In the genomic region with DNA sequence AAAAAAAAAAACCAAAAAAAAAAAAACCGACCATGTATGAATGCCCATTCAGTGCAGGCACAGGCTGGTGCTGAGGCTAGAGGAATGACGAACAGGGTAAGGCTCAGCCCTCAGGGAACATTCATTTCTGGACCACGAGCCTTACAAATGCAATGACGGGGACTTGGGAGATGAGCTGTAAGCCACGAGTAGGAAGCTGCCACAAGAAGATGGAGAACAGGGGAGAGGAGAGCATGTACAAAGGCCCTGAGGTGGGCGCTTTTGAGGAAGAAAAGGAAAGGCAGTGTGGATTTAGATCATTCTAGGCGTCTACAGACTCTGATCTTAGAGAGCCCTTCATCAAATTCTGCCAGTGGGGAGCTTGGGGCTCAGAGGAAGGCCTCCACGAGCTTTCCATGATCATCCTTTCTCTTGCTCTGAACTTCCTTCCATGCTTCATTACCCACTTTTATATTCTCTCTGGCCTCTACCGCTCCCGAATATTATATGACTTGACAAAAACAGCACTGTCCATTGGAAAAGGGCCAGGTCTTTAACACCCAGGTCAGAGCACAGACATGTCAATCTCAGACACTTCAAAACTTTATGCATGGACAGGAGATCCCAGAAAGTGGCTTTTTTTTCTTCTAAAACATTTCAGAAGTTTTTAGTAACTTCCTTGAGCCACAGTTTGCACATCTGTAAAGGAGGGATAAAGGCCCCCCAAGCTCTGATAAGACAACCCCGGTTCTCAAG, we compare ENCODE assay signal across 8 cellular contexts. TPM values are rescaled to one million over a fixed set of nuclear protein-coding genes. Genes with fewer than 3 reads are reported as not detected.
A peak's percentile ranks its signal among the peaks of the same experiment; 100 is the strongest.
DNase-seq lines count a peak whose midpoint lies in the region; ATAC-seq and TF ChIP-seq lines count a peak whose summit lies in the region.

No MANE protein-coding gene starts in this region.

- CTCF ChIA-PET in activated CD8-positive, alpha-beta memory T cell treated with anti-CD3 and anti-CD28 coated beads, Interleukin-2, amount 10 ng/mL, durations not matched to agents 7 days and 5 days (lab: Charles Lee), result interaction anchor here (0.6 to 3.3 kb wide), 34 partner anchors 8 to 489 kb away, joined by 3 to 30 read pairs (median 6); partner anchors contain the start of gene WDR1
- CTCF ChIA-PET in WTC11 (lab: Charles Lee), result interaction anchor here (0.6 to 2.2 kb wide), 39 partner anchors 8 to 1454 kb away, joined by 3 to 47 read pairs (median 5); no protein-coding TSS in a partner anchor

- peaks cover 31% of the 10 kb centered on the region for H3K4me1 Mint-ChIP-seq in activated CD8-positive, alpha-beta memory T cell treated with anti-CD3 and anti-CD28 coated beads, Interleukin-2, amount 10 ng/mL, durations not matched to agents 7 days and 5 days
- peaks cover 24% of the 10 kb centered on the region for H3K4me1 Mint-ChIP-seq in WTC11

- DNase-seq in activated CD8-positive, alpha-beta memory T cell treated with anti-CD3 and anti-CD28 coated beads, Interleukin-2, amount 10 ng/mL, durations not matched to agents 7 days and 5 days, result peak; percentile 74
- DNase-seq in activated CD8-positive, alpha-beta memory T cell treated with anti-CD3 and anti-CD28 coated beads for 24 hours, result no peak
- no peak for DNase-seq in WTC11 (ENCODE audit: low spot score)
- no peak for DNase-seq in fibroblast of pulmonary artery (ENCODE audit: low read depth)
- peak in 2 of 3 donors; percentile 22 to 46 for DNase-seq in stimulated activated CD4-positive, alpha-beta T cell treated with anti-CD3 and anti-CD28 coated beads, TNF-alpha, amount 100 ng/mL, for 48 hours (ENCODE audit: low read depth in 3 of 3)
- no peak for DNase-seq in mesenteric fat pad (ENCODE audit: low spot score)
- no peak for DNase-seq in ascending aorta (ENCODE audit: low spot score in 2 of 2)

- peaks cover 0 to 3% of the 10 kb centered on the region in 2 donors for H3K4me1 ChIP-seq in ascending aorta

- H3K27ac ChIP-seq in ascending aorta, result no peak overlapping the region

- intact Hi-C loops in ascending aorta (cut with DNase I), result loop anchor here (5.0 kb wide), 1 partner anchor 92 kb away; no protein-coding TSS in a partner anchor

- H3K27ac Mint-ChIP-seq in activated CD8-positive, alpha-beta memory T cell treated with anti-CD3 and anti-CD28 coated beads, Interleukin-2, amount 10 ng/mL, durations not matched to agents 7 days and 5 days, result no peak overlapping the region
- no peak overlapping the region for H3K27ac Mint-ChIP-seq in WTC11

- no peaks in the 10 kb centered on the region for H3K9me3 Mint-ChIP-seq in activated CD8-positive, alpha-beta memory T cell treated with anti-CD3 and anti-CD28 coated beads, Interleukin-2, amount 10 ng/mL, durations not matched to agents 7 days and 5 days (ENCODE audit: low read depth)
- no peaks in the 10 kb centered on the region for H3K9me3 Mint-ChIP-seq in WTC11

- POLR2A ChIA-PET in WTC11 (lab: Charles Lee), result no interaction called here

- H3K36me3 Mint-ChIP-seq in activated CD8-positive, alpha-beta memory T cell treated with anti-CD3 and anti-CD28 coated beads, Interleukin-2, amount 10 ng/mL, durations not matched to agents 7 days and 5 days, result peaks cover 4% of the 10 kb centered on the region
- no peaks in the 10 kb centered on the region for H3K36me3 Mint-ChIP-seq in WTC11

- peak overlapping the region; percentile 38 for H3K4me3 ChIP-seq in fibroblast of pulmonary artery (replicated peaks; ENCODE audit: low read depth, low read length)
- no peak overlapping the region for H3K4me3 ChIP-seq in ascending aorta

- no peak for ATAC-seq in activated CD8-positive, alpha-beta memory T cell treated with anti-CD3 and anti-CD28 coated beads, Interleukin-2, amount 10 ng/mL, durations not matched to agents 7 days and 5 days
- ATAC-seq in WTC11 (no peak), GM19455 (IDR thresholded peaks at IDR 0.05; ENCODE audit: unreplicated experiment) (no peak)

- TF ChIP-seq CTCF in WTC11 (IDR thresholded peaks at IDR 0.05), result no peak
- no peak for TF ChIP-seq CTCF in fibroblast of pulmonary artery (IDR thresholded peaks at IDR 0.05; ENCODE audit: low read length, missing control alignments)
- no peak for TF ChIP-seq CTCF in ascending aorta (IDR thresholded peaks at IDR 0.05)

- H3K9me3 ChIP-seq in ascending aorta, result no peaks in the 10 kb centered on the region

- H3K27me3 Mint-ChIP-seq in activated CD8-positive, alpha-beta memory T cell treated with anti-CD3 and anti-CD28 coated beads, Interleukin-2, amount 10 ng/mL, durations not matched to agents 7 days and 5 days, result peaks cover 41% of the 10 kb centered on the region
- peaks cover 92% of the 10 kb centered on the region for H3K27me3 Mint-ChIP-seq in WTC11 (ENCODE audit: low read depth)

- no peaks in the 10 kb centered on the region for H3K27me3 ChIP-seq in ascending aorta

- H3K36me3 ChIP-seq in ascending aorta, result no peaks in the 10 kb centered on the region

- peak overlapping the region; percentile 66 for H3K4me3 Mint-ChIP-seq in activated CD8-positive, alpha-beta memory T cell treated with anti-CD3 and anti-CD28 coated beads, Interleukin-2, amount 10 ng/mL, durations not matched to agents 7 days and 5 days
- H3K4me3 Mint-ChIP-seq in WTC11, result peak overlapping the region; percentile 18

TF ChIP-seq in WTC11, 78 proteins besides CTCF, POLR2A, EP300 and RAD21:
- TF ChIP-seq NR2C2 (CRISPR knock-in tag; IDR thresholded peaks at IDR 0.05), result no peak
- TF ChIP-seq, protein P1, sequence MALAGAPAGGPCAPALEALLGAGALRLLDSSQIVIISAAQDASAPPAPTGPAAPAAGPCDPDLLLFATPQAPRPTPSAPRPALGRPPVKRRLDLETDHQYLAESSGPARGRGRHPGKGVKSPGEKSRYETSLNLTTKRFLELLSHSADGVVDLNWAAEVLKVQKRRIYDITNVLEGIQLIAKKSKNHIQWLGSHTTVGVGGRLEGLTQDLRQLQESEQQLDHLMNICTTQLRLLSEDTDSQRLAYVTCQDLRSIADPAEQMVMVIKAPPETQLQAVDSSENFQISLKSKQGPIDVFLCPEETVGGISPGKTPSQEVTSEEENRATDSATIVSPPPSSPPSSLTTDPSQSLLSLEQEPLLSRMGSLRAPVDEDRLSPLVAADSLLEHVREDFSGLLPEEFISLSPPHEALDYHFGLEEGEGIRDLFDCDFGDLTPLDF (CRISPR knock-in tag; IDR thresholded peaks at IDR 0.05), result no peak
- TF ChIP-seq, protein P2, sequence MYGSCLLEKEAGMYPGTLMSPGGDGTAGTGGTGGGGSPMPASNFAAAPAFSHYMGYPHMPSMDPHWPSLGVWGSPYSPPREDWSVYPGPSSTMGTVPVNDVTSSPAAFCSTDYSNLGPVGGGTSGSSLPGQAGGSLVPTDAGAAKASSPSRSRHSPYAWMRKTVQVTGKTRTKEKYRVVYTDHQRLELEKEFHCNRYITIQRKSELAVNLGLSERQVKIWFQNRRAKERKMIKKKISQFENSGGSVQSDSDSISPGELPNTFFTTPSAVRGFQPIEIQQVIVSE (CRISPR knock-in tag; IDR thresholded peaks at IDR 0.05; ENCODE audit: borderline replicate concordance), result no peak
- no peak for TF ChIP-seq ZNF263 (CRISPR knock-in tag; IDR thresholded peaks at IDR 0.05; ENCODE audit: low read depth)
- no peak for TF ChIP-seq CREB1 (CRISPR knock-in tag; IDR thresholded peaks at IDR 0.05)
- no peak for TF ChIP-seq ZNF396 (CRISPR knock-in tag; IDR thresholded peaks at IDR 0.05; ENCODE audit: borderline replicate concordance)
- TF ChIP-seq, protein P3, sequence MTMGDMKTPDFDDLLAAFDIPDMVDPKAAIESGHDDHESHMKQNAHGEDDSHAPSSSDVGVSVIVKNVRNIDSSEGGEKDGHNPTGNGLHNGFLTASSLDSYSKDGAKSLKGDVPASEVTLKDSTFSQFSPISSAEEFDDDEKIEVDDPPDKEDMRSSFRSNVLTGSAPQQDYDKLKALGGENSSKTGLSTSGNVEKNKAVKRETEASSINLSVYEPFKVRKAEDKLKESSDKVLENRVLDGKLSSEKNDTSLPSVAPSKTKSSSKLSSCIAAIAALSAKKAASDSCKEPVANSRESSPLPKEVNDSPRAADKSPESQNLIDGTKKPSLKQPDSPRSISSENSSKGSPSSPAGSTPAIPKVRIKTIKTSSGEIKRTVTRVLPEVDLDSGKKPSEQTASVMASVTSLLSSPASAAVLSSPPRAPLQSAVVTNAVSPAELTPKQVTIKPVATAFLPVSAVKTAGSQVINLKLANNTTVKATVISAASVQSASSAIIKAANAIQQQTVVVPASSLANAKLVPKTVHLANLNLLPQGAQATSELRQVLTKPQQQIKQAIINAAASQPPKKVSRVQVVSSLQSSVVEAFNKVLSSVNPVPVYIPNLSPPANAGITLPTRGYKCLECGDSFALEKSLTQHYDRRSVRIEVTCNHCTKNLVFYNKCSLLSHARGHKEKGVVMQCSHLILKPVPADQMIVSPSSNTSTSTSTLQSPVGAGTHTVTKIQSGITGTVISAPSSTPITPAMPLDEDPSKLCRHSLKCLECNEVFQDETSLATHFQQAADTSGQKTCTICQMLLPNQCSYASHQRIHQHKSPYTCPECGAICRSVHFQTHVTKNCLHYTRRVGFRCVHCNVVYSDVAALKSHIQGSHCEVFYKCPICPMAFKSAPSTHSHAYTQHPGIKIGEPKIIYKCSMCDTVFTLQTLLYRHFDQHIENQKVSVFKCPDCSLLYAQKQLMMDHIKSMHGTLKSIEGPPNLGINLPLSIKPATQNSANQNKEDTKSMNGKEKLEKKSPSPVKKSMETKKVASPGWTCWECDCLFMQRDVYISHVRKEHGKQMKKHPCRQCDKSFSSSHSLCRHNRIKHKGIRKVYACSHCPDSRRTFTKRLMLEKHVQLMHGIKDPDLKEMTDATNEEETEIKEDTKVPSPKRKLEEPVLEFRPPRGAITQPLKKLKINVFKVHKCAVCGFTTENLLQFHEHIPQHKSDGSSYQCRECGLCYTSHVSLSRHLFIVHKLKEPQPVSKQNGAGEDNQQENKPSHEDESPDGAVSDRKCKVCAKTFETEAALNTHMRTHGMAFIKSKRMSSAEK (CRISPR knock-in tag; IDR thresholded peaks at IDR 0.05; ENCODE audit: borderline replicate concordance), result no peak
- TF ChIP-seq MLX (CRISPR knock-in tag; IDR thresholded peaks at IDR 0.05), result no peak
- TF ChIP-seq GABPB1 (CRISPR knock-in tag; IDR thresholded peaks at IDR 0.05), result no peak
- TF ChIP-seq TEAD4 (CRISPR knock-in tag; IDR thresholded peaks at IDR 0.05), result no peak
- no peak for TF ChIP-seq IRF2 (CRISPR knock-in tag; IDR thresholded peaks at IDR 0.05; ENCODE audit: borderline replicate concordance, low read depth)
- TF ChIP-seq MYBL2 (CRISPR knock-in tag; IDR thresholded peaks at IDR 0.05), result no peak

RNA-seq across cellular contexts. Expression of gene ZNF518B, which starts 3.3 kb away (rescaled TPM):
- 10 to 100 TPM; 18.9 to 22.7 TPM for total RNA-seq in activated CD8-positive, alpha-beta memory T cell treated with anti-CD3 and anti-CD28 coated beads, Interleukin-2, amount 10 ng/mL, durations not matched to agents 7 days and 5 days
- total RNA-seq in WTC11 (2021) (14.8 to 18.4 TPM (median 16.7 TPM) in 3 replicates), mesenteric fat pad (23.5 TPM), ascending aorta (7.3 TPM)

Comparison
In these comparisons a context has a peak if more than half of its experiments do, and no peak if none do; other contexts are left out.
1. DNase-seq: peak in activated CD8-positive, alpha-beta memory T cell treated with anti-CD3 and anti-CD28 coated beads, Interleukin-2, amount 10 ng/mL, durations not matched to agents 7 days and 5 days (single experiment) and stimulated activated CD4-positive, alpha-beta T cell treated with anti-CD3 and anti-CD28 coated beads, TNF-alpha, amount 100 ng/mL, for 48 hours (2 of 3); none in activated CD8-positive, alpha-beta memory T cell treated with anti-CD3 and anti-CD28 coated beads for 24 hours (single experiment), WTC11 (single experiment), fibroblast of pulmonary artery (single experiment), mesenteric fat pad (single experiment) and ascending aorta (0 of 2).